ENCODE assay signal across 26 cellular contexts in genomic region chr3:22942988-22943387, GRCh38.
"Had no signal": no experiment of that assay in that cellular context is flagged by ENCODE, and none has a peak within 500 bp of the region (broad histone marks: within the 10 kb centered on the region; RNA-seq: fewer than 3 reads in every experiment).

No MANE protein-coding gene starts in this region.

- H3K9me3 ChIP-seq: esophagus muscularis mucosa, esophagus squamous epithelium, gastrocnemius medialis, gastroesophageal sphincter, heart left ventricle, heart right ventricle had no signal

- H3K4me3 ChIP-seq: coronary artery, dorsolateral prefrontal cortex, esophagus muscularis mucosa, esophagus squamous epithelium, gastrocnemius medialis, gastroesophageal sphincter, heart left ventricle, heart right ventricle, hepatocyte had no signal

- H3K4me2 ChIP-seq: hepatocyte had no signal

- H3K27me3 ChIP-seq: dorsolateral prefrontal cortex, esophagus muscularis mucosa, esophagus squamous epithelium, gastrocnemius medialis, gastroesophageal sphincter, heart left ventricle, heart right ventricle, hepatocyte had no signal

- H3K36me3 ChIP-seq: esophagus muscularis mucosa, esophagus squamous epithelium, gastrocnemius medialis, gastroesophageal sphincter, heart left ventricle, heart right ventricle had no signal

- DNase-seq: cortex of kidney; dermis blood vessel endothelial cell; dorsolateral prefrontal cortex; effector CD4-positive, alpha-beta T cell; effector CD8-positive, alpha-beta T cell; effector memory CD4-positive, alpha-beta T cell; effector memory CD8-positive, alpha-beta T cell; endodermal cell; erythroblast; esophagus squamous epithelium; foreskin fibroblast; foreskin keratinocyte; foreskin melanocyte; gastrocnemius medialis; glutamatergic neuron; head of caudate nucleus; heart left ventricle; heart right ventricle; hippocampal formation had no signal

- H2AFZ ChIP-seq: hepatocyte had no signal

- H3K4me1 ChIP-seq: foreskin keratinocyte had no signal

- H3K27ac ChIP-seq: coronary artery, dorsolateral prefrontal cortex, epithelial cell of prostate, esophagus muscularis mucosa, esophagus squamous epithelium, foreskin keratinocyte, gastrocnemius medialis, gastroesophageal sphincter, heart left ventricle, heart right ventricle, hepatocyte had no signal

- FAIRE-seq: endometrium, endothelial cell of umbilical vein had no signal

- H3K79me2 ChIP-seq: hepatocyte had no signal
